In genomic region chr2:55826246-55826645, GRCh38 we compare ENCODE assay signal across 34 cellular contexts.
"Had no signal": no experiment of that assay in that cellular context is flagged by ENCODE, and none has a peak within 500 bp of the region (broad histone marks: within the 10 kb centered on the region; RNA-seq: fewer than 3 reads in every experiment).

No MANE protein-coding gene starts in this region.

- H3K36me3 ChIP-seq: MG63 had no signal

- H3K9me3 ChIP-seq: MG63 had no signal

- H3K4me2 ChIP-seq: KMS-11 had no signal

- H3K9ac ChIP-seq: KMS-11 had no signal

- H3K27ac ChIP-seq: KMS-11 had no signal

- DNase-seq: Karpas-422, Kasumi-1, MG63, MM.1S, MV-4-11, NCI-H1048, NCI-H1092, NCI-H1092 treated with DMSO at 0.1 percent for 48 hours, NCI-H1105, NCI-H1105 treated with DMSO at 0.1 percent for 48 hours, NCI-H1417, NCI-H1417 treated with DMSO at 0.1 percent for 48 hours, NCI-H1436, NCI-H1436 treated with DMSO at 0.1 percent for 48 hours, NCI-H146, NCI-H1694, NCI-H1694 treated with DMSO at 0.1 percent for 48 hours, NCI-H187, NCI-H187 treated with DMSO at 0.1 percent for 48 hours, NCI-H1930, NCI-H2029, NCI-H2029 treated with DMSO at 0.1 percent for 48 hours, NCI-H2081, NCI-H2081 treated with DMSO at 0.1 percent for 48 hours, NCI-H2107, NCI-H2171, NCI-H2171 treated with DMSO at 0.1 percent for 48 hours, NCI-H2227 treated with DMSO at 0.1 percent for 48 hours, NCI-H226, NCI-H345, NCI-H446, NCI-H446 treated with DMSO at 0.1 percent for 48 hours, NCI-H510A had no signal

- H3K27me3 ChIP-seq: MG63 had no signal

- H3K4me3 ChIP-seq: MG63 had no signal
